11 cellular contexts compared by ENCODE assay signal in the genomic region with DNA sequence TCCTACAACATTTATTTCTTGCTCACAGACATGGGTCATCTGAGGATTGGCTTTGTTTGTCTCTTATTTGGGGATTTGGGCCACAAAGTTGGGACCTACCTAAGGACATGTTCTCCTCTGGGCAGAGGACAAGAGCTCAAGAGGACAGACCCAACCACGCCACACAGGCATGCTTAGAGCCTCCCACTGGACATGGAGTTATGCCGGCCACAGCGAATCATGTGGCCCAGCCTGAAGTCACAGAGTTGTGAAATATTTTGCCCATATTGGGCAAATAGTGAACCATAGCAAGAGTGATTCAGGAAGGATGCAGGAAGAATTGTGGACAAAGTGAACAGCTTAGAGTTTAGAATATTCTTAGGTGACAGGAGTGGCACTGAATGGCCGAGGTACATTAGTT. TPM values are rescaled to one million over a fixed set of nuclear protein-coding genes. Genes with fewer than 3 reads are reported as not detected.
A peak's percentile ranks its signal among the peaks of the same experiment; 100 is the strongest.
DNase-seq lines count a peak whose midpoint lies in the region; ATAC-seq and TF ChIP-seq lines count a peak whose summit lies in the region.
"Had no signal": no experiment of that assay in that cellular context is flagged by ENCODE, and none has a peak within 500 bp of the region (broad histone marks: within the 10 kb centered on the region; RNA-seq: fewer than 3 reads in every experiment).

No MANE protein-coding gene starts in this region.

- no peaks in the 10 kb centered on the region for H3K9me3 ChIP-seq in psoas muscle

- no peak for ATAC-seq in activated B cell treated with CpG ODN at 0.5 μM for 24 hours (ENCODE audit: low read depth)
- ATAC-seq in Right ventricle myocardium superior (ENCODE audit: poor library complexity): peak; percentile 75
- peak; percentile 39 to 72 (median 70) for ATAC-seq in psoas muscle
- ATAC-seq in stimulated activated naive CD8-positive, alpha-beta T cell treated with anti-CD3 and anti-CD28 coated beads, Interleukin-15, amount 100 ng/mL, for 72 hours: no peak

- WGBS in psoas muscle, 3 donors: 26 to 38% (median 29%) methylated on average over 4 of the region's 4 CpGs

- DNase-seq in CD14-positive monocyte (ENCODE audit: low spot score): peak; percentile 52
- DNase-seq in activated B cell treated with CpG ODN at 0.5 μM for 24 hours: no peak
- DNase-seq in Right ventricle myocardium superior: peak; percentile 69
- peak; percentile 55 to 71 for DNase-seq in psoas muscle
- no peak for DNase-seq in activated naive CD8-positive, alpha-beta T cell treated with anti-CD3 and anti-CD28 coated beads for 36 hours
- DNase-seq in activated CD8-positive, alpha-beta memory T cell treated with anti-CD3 and anti-CD28 coated beads, Interleukin-2, amount 50 U/mL, for 48 hours: no peak
- no peak for DNase-seq in stimulated activated naive CD8-positive, alpha-beta T cell treated with anti-CD3 and anti-CD28 coated beads, Interleukin-15, amount 100 ng/mL, for 72 hours
- no peak for DNase-seq in COLO668 (lab: John Stamatoyannopoulos, UW; ENCODE audit: unreplicated experiment)
- DNase-seq: Calu3, naive B cell, SHP77 had no signal

- H3K4me3 ChIP-seq in psoas muscle: no peak overlapping the region

- peaks cover 16% of the 10 kb centered on the region for H3K4me1 Mint-ChIP-seq in CD14-positive monocyte
- peaks cover 37% of the 10 kb centered on the region for H3K4me1 Mint-ChIP-seq in activated B cell treated with CpG ODN at 0.5 μM for 24 hours
- peaks cover 25% of the 10 kb centered on the region for H3K4me1 Mint-ChIP-seq in activated naive CD8-positive, alpha-beta T cell treated with anti-CD3 and anti-CD28 coated beads for 36 hours
- peaks cover 19% of the 10 kb centered on the region for H3K4me1 Mint-ChIP-seq in stimulated activated naive CD8-positive, alpha-beta T cell treated with anti-CD3 and anti-CD28 coated beads, Interleukin-15, amount 100 ng/mL, for 72 hours

- peaks cover 0 to 7% (median 2%) of the 10 kb centered on the region in 7 donors for H3K9me3 Mint-ChIP-seq in CD14-positive monocyte
- no peaks in the 10 kb centered on the region for H3K9me3 Mint-ChIP-seq in activated B cell treated with CpG ODN at 0.5 μM for 24 hours
- H3K9me3 Mint-ChIP-seq in activated naive CD8-positive, alpha-beta T cell treated with anti-CD3 and anti-CD28 coated beads for 36 hours: peaks cover 5% of the 10 kb centered on the region
- no peaks in the 10 kb centered on the region for H3K9me3 Mint-ChIP-seq in stimulated activated naive CD8-positive, alpha-beta T cell treated with anti-CD3 and anti-CD28 coated beads, Interleukin-15, amount 100 ng/mL, for 72 hours

- CTCF ChIA-PET in activated B cell treated with CpG ODN at 0.5 μM for 24 hours (lab: Charles Lee): interaction anchor here (0.8 to 5.6 kb wide), 12 partner anchors 10 to 204 kb away, joined by 3 to 59 read pairs (median 8); a partner anchor contains a TSS

- TF ChIP-seq CTCF in CD14-positive monocyte (IDR thresholded peaks at IDR 0.05): no peak
- TF ChIP-seq CTCF in activated B cell treated with CpG ODN at 0.5 μM for 24 hours (IDR thresholded peaks at IDR 0.05): no peak
- TF ChIP-seq CTCF in psoas muscle (IDR thresholded peaks at IDR 0.05): no peak

- POLR2A ChIA-PET in activated B cell treated with CpG ODN at 0.5 μM for 24 hours (lab: Charles Lee): no interaction called here

- no peaks in the 10 kb centered on the region for H3K27me3 ChIP-seq in psoas muscle (ENCODE audit: insufficient read depth in 3 of 3, low read length in 2 of 3)

- peaks cover 53% of the 10 kb centered on the region for H3K4me1 ChIP-seq in psoas muscle

- H3K27ac Mint-ChIP-seq in CD14-positive monocyte (peak overlapping the region; percentile 77 to 91 (median 87)), activated B cell treated with CpG ODN at 0.5 μM for 24 hours (peak overlapping the region; percentile 24)
- H3K27ac Mint-ChIP-seq in activated naive CD8-positive, alpha-beta T cell treated with anti-CD3 and anti-CD28 coated beads for 36 hours: no peak overlapping the region
- no peak overlapping the region for H3K27ac Mint-ChIP-seq in stimulated activated naive CD8-positive, alpha-beta T cell treated with anti-CD3 and anti-CD28 coated beads, Interleukin-15, amount 100 ng/mL, for 72 hours

- peak overlapping the region in 1 of 2 donors; percentile 30 for H3K4me3 Mint-ChIP-seq in CD14-positive monocyte
- H3K4me3 Mint-ChIP-seq in activated B cell treated with CpG ODN at 0.5 μM for 24 hours: no peak overlapping the region
- no peak overlapping the region for H3K4me3 Mint-ChIP-seq in activated naive CD8-positive, alpha-beta T cell treated with anti-CD3 and anti-CD28 coated beads for 36 hours
- H3K4me3 Mint-ChIP-seq in stimulated activated naive CD8-positive, alpha-beta T cell treated with anti-CD3 and anti-CD28 coated beads, Interleukin-15, amount 100 ng/mL, for 72 hours: no peak overlapping the region
- H3K4me3 Mint-ChIP-seq: naive B cell had no signal

- H3K27me3 Mint-ChIP-seq in CD14-positive monocyte (ENCODE audit: low read depth in 3 of 3) (peaks cover 0 to 5% (median 3%) of the 10 kb centered on the region in 3 donors), activated B cell treated with CpG ODN at 0.5 μM for 24 hours (no peaks in the 10 kb centered on the region)
- H3K27me3 Mint-ChIP-seq in activated naive CD8-positive, alpha-beta T cell treated with anti-CD3 and anti-CD28 coated beads for 36 hours: no peaks in the 10 kb centered on the region
- no peaks in the 10 kb centered on the region for H3K27me3 Mint-ChIP-seq in stimulated activated naive CD8-positive, alpha-beta T cell treated with anti-CD3 and anti-CD28 coated beads, Interleukin-15, amount 100 ng/mL, for 72 hours
- H3K27me3 Mint-ChIP-seq: naive B cell had no signal

- intact Hi-C loops in CD14-positive monocyte (cut with micrococcal nuclease) (no loop called here), activated B cell treated with CpG ODN at 0.5 μM for 24 hours (cut with micrococcal nuclease) (loop anchor here (10.0 kb wide), 1 partner anchor 896 kb away; no protein-coding TSS in a partner anchor), Right ventricle myocardium superior (cut with DNase I) (loop anchor here (10.0 kb wide), 1 partner anchor 206 kb away; no protein-coding TSS in a partner anchor), psoas muscle (cut with DNase I) (no loop called here)

- peak overlapping the region; percentile 61 for H3K27ac ChIP-seq in psoas muscle

- peaks cover 2 to 13% of the 10 kb centered on the region in 2 donors for H3K36me3 ChIP-seq in psoas muscle (ENCODE audit: insufficient read depth in 1 of 2, low read depth in 1 of 2)

- H3K36me3 Mint-ChIP-seq in CD14-positive monocyte: peaks cover 31 to 37% of the 10 kb centered on the region in 2 donors
- H3K36me3 Mint-ChIP-seq in activated B cell treated with CpG ODN at 0.5 μM for 24 hours (ENCODE audit: low read depth): peaks cover 51% of the 10 kb centered on the region
- peaks cover 14% of the 10 kb centered on the region for H3K36me3 Mint-ChIP-seq in activated naive CD8-positive, alpha-beta T cell treated with anti-CD3 and anti-CD28 coated beads for 36 hours

RNA-seq across cellular contexts. Expression of a gene that starts 9.9 kb away (rescaled TPM):
- polyA plus RNA-seq in CD14-positive monocyte: 1 to 10 TPM; 6.6 to 7.0 TPM
- 54.5 and 58.4 TPM in 2 replicates for total RNA-seq in activated B cell treated with CpG ODN at 0.5 μM for 24 hours
- total RNA-seq in Right ventricle myocardium superior: 273 TPM
- 100 to 1,000 TPM in 3 of 4 donors, 10 to 100 TPM in 1; 94.8 to 128 (median 120) TPM for total RNA-seq in psoas muscle
- polyA plus RNA-seq in psoas muscle: 10 to 100 TPM; 30.8 to 68.2 (median 45.2) TPM
- 10 to 100 TPM; 22.3 to 22.8 TPM for total RNA-seq in activated naive CD8-positive, alpha-beta T cell treated with anti-CD3 and anti-CD28 coated beads for 36 hours

Comparison
In these comparisons a context has a peak if more than half of its experiments do, and no peak if none do; other contexts are left out.
1. DNase-seq: peak in CD14-positive monocyte (single experiment), Right ventricle myocardium superior (single experiment) and psoas muscle (2 of 2); none in activated B cell treated with CpG ODN at 0.5 μM for 24 hours (single experiment), activated naive CD8-positive, alpha-beta T cell treated with anti-CD3 and anti-CD28 coated beads for 36 hours (single experiment), activated CD8-positive, alpha-beta memory T cell treated with anti-CD3 and anti-CD28 coated beads, Interleukin-2, amount 50 U/mL, for 48 hours (single experiment), stimulated activated naive CD8-positive, alpha-beta T cell treated with anti-CD3 and anti-CD28 coated beads, Interleukin-15, amount 100 ng/mL, for 72 hours (0 of 2) and COLO668 (single experiment).
2. H3K27ac Mint-ChIP-seq: peak in CD14-positive monocyte (7 of 7) and activated B cell treated with CpG ODN at 0.5 μM for 24 hours (single experiment); none in activated naive CD8-positive, alpha-beta T cell treated with anti-CD3 and anti-CD28 coated beads for 36 hours (single experiment) and stimulated activated naive CD8-positive, alpha-beta T cell treated with anti-CD3 and anti-CD28 coated beads, Interleukin-15, amount 100 ng/mL, for 72 hours (0 of 2).
3. ATAC-seq: peak in Right ventricle myocardium superior (single experiment) and psoas muscle (4 of 4); none in activated B cell treated with CpG ODN at 0.5 μM for 24 hours (single experiment) and stimulated activated naive CD8-positive, alpha-beta T cell treated with anti-CD3 and anti-CD28 coated beads, Interleukin-15, amount 100 ng/mL, for 72 hours (single experiment).
4. intact Hi-C loops: an anchor here in activated B cell treated with CpG ODN at 0.5 μM for 24 hours (10.0 kb wide) and Right ventricle myocardium superior (10.0 kb wide); none called in CD14-positive monocyte and psoas muscle.